ENCODE assay signal across 10 cellular contexts in the genomic region with DNA sequence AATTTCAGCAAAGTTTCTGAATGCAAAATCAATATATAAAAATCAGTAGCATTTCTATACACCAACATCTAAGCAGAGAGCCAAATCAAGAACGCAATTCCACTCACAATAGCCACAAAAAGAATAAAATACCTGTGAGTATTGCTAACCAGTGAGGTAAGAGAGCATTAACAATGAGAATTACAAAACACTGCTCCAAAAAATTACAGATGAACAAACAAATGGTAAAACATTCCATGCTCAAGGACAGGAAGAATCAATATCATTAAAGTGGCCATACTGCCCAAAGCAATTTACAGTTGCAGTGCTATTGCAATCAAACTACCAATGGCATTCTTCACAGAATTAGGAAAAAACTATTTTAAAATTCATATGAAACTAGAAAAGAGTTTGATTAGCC.
"Had no signal": no experiment of that assay in that cellular context is flagged by ENCODE, and none has a peak within 500 bp of the region (broad histone marks: within the 10 kb centered on the region; RNA-seq: fewer than 3 reads in every experiment).

No MANE protein-coding gene starts in this region.

- H3K27ac ChIP-seq: GM23248 had no signal

- ATAC-seq: GM23338, HCT116 had no signal

- H3K4me1 Mint-ChIP-seq: GM23338, H9 had no signal

- H3K9me3 Mint-ChIP-seq: HFFc6 had no signal

- H2AFZ ChIP-seq: GM23248, GM23338 had no signal

- H3K27ac Mint-ChIP-seq: GM23338, H9, HFFc6 had no signal

- H3K4me1 ChIP-seq: HAP-1 had no signal

- H3K4me2 ChIP-seq: GM23338 had no signal

- DNase-seq: GM23248, GOT3, H7, H9, HCEC 1CT, HFFc6 had no signal

- H3K9ac ChIP-seq: GM23248 had no signal

- FAIRE-seq: H1 had no signal

- H3K4me3 Mint-ChIP-seq: GM23338, H9, HFFc6 had no signal

- H3K36me3 ChIP-seq: HAP-1 had no signal

- H3K4me3 ChIP-seq: GM23248, GM23338, HAP-1 had no signal
